Comparison of ENCODE assay signal across 8 cellular contexts in the genomic region with DNA sequence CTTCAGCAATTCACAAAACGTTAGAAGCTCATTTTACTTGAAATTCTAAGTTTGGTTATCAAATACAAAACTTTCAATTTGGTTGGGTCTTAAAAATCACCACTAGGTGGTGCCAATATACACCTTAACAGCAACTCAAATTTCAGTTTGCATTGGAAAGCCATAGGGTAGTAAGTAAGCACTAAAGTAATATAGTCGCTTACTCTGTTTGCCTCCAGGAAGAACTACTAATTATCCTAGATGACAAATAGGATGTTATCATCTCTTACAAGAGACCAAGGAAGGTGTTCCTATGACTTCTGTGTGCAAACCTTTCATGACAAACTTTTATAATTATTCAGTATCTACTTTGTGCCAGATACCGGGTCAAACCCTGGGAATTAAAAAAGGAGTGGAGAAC.
DNase-seq lines count a peak whose midpoint lies in the region; ATAC-seq, FAIRE-seq and TF ChIP-seq lines count a peak whose summit lies in the region.

No MANE protein-coding gene starts in this region.

- in situ Hi-C loops in KBM-7 (cut with MboI; ENCODE audit: low pct_unique_long_range_greater_than_20kb, low sequenced_read_pairs), result no loop called here

- DNase-seq in DMS53 treated with DMSO at 0.1 percent for 48 hours (lab: John Stamatoyannopoulos, UW; ENCODE audit: unreplicated experiment) (peak; percentile 54), KBM-7 (peak; percentile 74), lower lobe of right lung (no peak), activated gamma-delta T cell treated with Interleukin-2 at 50 U/mL for 16 hours (no peak)
- DNase-seq in activated effector memory CD4-positive, alpha-beta T cell treated with Interleukin-2 at 50 U/mL for 16 hours, result no peak
- DNase-seq in activated CD8-positive, alpha-beta memory T cell treated with anti-CD3 and anti-CD28 coated beads, Interleukin-2, amount 50 U/mL, for 48 hours, result no peak

- H3K79me2 ChIP-seq in OCI-LY3 (ENCODE audit: low read length), result peaks cover 18% of the 10 kb centered on the region

- peak; percentile 74 to 77 for ATAC-seq in lower lobe of right lung

- H3K4me3 ChIP-seq in OCI-LY3 (ENCODE audit: low read length) (no peak overlapping the region), lower lobe of right lung (no peak overlapping the region)

- FAIRE-seq in colon (lab: Jason Lieb, UNC), result peak; percentile 96

- no peak overlapping the region for H3K27ac ChIP-seq in OCI-LY3 (ENCODE audit: low read length)
- no peak overlapping the region for H3K27ac ChIP-seq in lower lobe of right lung

- 0 out of 2 replicates have a peak, but pooled peaks cover 4% of the 10 kb centered on the region for H4K20me1 ChIP-seq in OCI-LY3 (ENCODE audit: insufficient read depth, low read length)

- H3K4me2 ChIP-seq in OCI-LY3 (ENCODE audit: low read length), result peak overlapping the region; percentile 8; the same call in 1 of the 2 replicates

- H3K27me3 ChIP-seq in OCI-LY3 (ENCODE audit: low read depth, low read length) (no peaks in the 10 kb centered on the region), lower lobe of right lung (ENCODE audit: low read depth) (no peaks in the 10 kb centered on the region)

- TF ChIP-seq CTCF in OCI-LY3 (IDR thresholded peaks at IDR 0.05; ENCODE audit: low read depth, low read length), result peak; percentile 92
- peak; percentile 78 for TF ChIP-seq CTCF in lower lobe of right lung (IDR thresholded peaks at IDR 0.05)

- H3K9me3 ChIP-seq in OCI-LY3 (ENCODE audit: insufficient read depth, low read length) (no peaks in the 10 kb centered on the region), lower lobe of right lung (no peaks in the 10 kb centered on the region)

- no peaks in the 10 kb centered on the region for H3K36me3 ChIP-seq in OCI-LY3 (replicated peaks; ENCODE audit: low read depth, low read length)
- H3K36me3 ChIP-seq in lower lobe of right lung, result peaks cover 5% of the 10 kb centered on the region

- H3K9ac ChIP-seq in OCI-LY3 (ENCODE audit: low read length), result no peak overlapping the region

- intact Hi-C loops in lower lobe of right lung (cut with DNase I), result loop anchor here (10.0 kb wide), 1 partner anchor 91 kb away; the partner anchor contains the start of gene MYO1D

- H3K4me1 ChIP-seq in OCI-LY3 (ENCODE audit: low read length), result peaks cover 13% of the 10 kb centered on the region
- H3K4me1 ChIP-seq in lower lobe of right lung, result no peaks in the 10 kb centered on the region

- H2AFZ ChIP-seq in OCI-LY3 (ENCODE audit: low read depth, low read length), result no peak overlapping the region

Comparison
In these comparisons a context has a peak if more than half of its experiments do, and no peak if none do; other contexts are left out.
1. DNase-seq: peak in DMS53 treated with DMSO at 0.1 percent for 48 hours (single experiment) and KBM-7 (single experiment); none in lower lobe of right lung (single experiment), activated effector memory CD4-positive, alpha-beta T cell treated with Interleukin-2 at 50 U/mL for 16 hours (single experiment), activated gamma-delta T cell treated with Interleukin-2 at 50 U/mL for 16 hours (single experiment) and activated CD8-positive, alpha-beta memory T cell treated with anti-CD3 and anti-CD28 coated beads, Interleukin-2, amount 50 U/mL, for 48 hours (single experiment).